In the genomic region with DNA sequence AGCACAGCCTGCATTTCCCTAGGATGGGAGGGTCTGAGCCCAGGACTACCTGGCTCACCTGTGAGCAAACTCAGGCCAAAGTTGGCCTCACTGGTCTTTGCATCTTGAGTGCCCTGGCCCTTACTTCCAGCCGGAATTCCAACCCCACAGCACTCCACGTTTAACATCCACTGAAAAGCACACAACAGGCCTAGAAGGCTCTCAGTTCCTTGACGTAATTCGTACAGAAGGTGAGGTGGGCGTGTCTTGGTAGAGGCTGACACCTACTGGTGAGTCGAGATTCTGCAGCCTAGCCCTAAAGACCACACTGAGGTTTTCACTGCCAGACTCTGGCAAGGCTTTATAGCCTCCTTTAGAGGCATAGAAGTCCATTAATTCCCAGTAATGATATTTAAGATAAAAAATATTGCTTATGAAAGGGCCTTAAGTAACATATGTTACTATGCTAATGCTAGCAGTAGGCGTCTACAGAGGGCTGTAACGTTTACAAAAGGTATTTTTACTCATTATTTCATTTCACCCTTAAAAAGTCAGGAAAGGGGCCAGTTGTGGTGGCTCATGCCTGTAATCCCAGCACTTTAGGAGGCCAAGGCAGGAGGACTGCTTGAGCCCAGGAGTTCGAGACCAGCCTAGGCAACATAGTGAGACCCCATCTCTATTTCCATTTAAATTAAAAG, we compare ENCODE assay signal across 1 cellular context.
TF ChIP-seq lines count a peak whose summit lies in the region.

No MANE protein-coding gene starts in this region.

TF ChIP-seq in K562, 482 proteins besides CTCF, POLR2A, EP300 and RAD21 (continued from another document):
- TF ChIP-seq ZBTB43 (CRISPR knock-in tag; IDR thresholded peaks at IDR 0.05) (no peak), SMARCB1 (IDR thresholded peaks at IDR 0.05; ENCODE audit: insufficient read length, low read depth) (no peak), TRIM28 (IDR thresholded peaks at IDR 0.05) (peak; percentile 83), LARP7 (IDR thresholded peaks at IDR 0.05) (no peak), HEY1 (CRISPR knock-in tag; IDR thresholded peaks at IDR 0.05; ENCODE audit: borderline replicate concordance) (no peak), RCOR1 (IDR thresholded peaks at IDR 0.05; ENCODE audit: borderline replicate concordance in 1 of 2, low read depth in 2 of 2, low read length in 2 of 2) (no peak), ZNF143 (CRISPR knock-in tag; IDR thresholded peaks at IDR 0.05) (no peak), ZBTB17 (CRISPR knock-in tag; IDR thresholded peaks at IDR 0.05) (no peak), HIVEP1 (CRISPR knock-in tag; IDR thresholded peaks at IDR 0.05) (no peak), ZZZ3 (IDR thresholded peaks at IDR 0.05) (no peak), ASH1L (IDR thresholded peaks at IDR 0.05; ENCODE audit: borderline replicate concordance, low read depth, partially characterized antibody) (no peak), SREBF1 (IDR thresholded peaks at IDR 0.05; ENCODE audit: borderline replicate concordance, low read depth, low read length) (no peak), DMBX1 (CRISPR knock-in tag; IDR thresholded peaks at IDR 0.05; ENCODE audit: borderline replicate concordance) (no peak), MAFF (IDR thresholded peaks at IDR 0.05; ENCODE audit: low read length) (no peak)
